In the genomic region with DNA sequence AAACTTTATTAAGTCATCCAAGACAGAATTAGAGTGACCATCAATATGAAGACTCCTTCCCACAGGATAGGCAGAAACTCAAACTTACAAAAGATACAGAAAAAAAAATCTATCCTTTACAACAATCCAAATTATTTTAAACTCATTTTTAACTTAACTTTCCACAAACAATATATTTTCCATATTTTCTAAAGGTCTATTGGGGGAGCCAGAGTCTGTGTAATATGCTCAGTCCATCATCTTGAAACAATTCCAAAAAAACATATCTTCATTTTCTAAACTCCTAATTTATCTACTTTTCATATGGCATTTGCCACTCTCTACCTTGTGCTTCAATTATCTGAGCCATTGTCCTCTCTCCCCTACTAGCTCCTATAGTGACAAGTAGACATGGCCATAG, we compare ENCODE assay signal across 27 cellular contexts.
DNase-seq lines count a peak whose midpoint lies in the region; ATAC-seq and TF ChIP-seq lines count a peak whose summit lies in the region.
"Had no signal": no experiment of that assay in that cellular context is flagged by ENCODE, and none has a peak within 500 bp of the region (broad histone marks: within the 10 kb centered on the region; RNA-seq: fewer than 3 reads in every experiment).

No MANE protein-coding gene starts in this region.

- no peaks in the 10 kb centered on the region for H3K27me3 Mint-ChIP-seq in HFFc6 (ENCODE audit: insufficient read depth)
- H3K27me3 Mint-ChIP-seq: activated B cell treated with CpG ODN at 0.5 μM for 24 hours, type B pancreatic cell had no signal

- H3K36me3 Mint-ChIP-seq in HFFc6 (ENCODE audit: low read depth) = no peaks in the 10 kb centered on the region
- H3K36me3 Mint-ChIP-seq: type B pancreatic cell had no signal

- CTCF ChIA-PET in A673 (lab: Charles Lee) = no interaction called here

- H3K4me1 ChIP-seq in A673 (ENCODE audit: insufficient read depth, low read length, poor library complexity, severe bottlenecking) = peaks cover 52% of the 10 kb centered on the region
- H3K4me1 ChIP-seq: breast epithelium had no signal

- H3K9me3 Mint-ChIP-seq in HFFc6 = no peaks in the 10 kb centered on the region
- H3K9me3 Mint-ChIP-seq: type B pancreatic cell had no signal

- ATAC-seq in HG02623 (IDR thresholded peaks at IDR 0.05; ENCODE audit: unreplicated experiment) = no peak
- ATAC-seq: left ventricle myocardium superior, right cardiac atrium had no signal

- POLR2A ChIA-PET in A673 (lab: Charles Lee; ENCODE audit: low non-redundant PET) = no interaction called here

- peak; percentile 43; the same call in 1 of the 2 replicates for TF ChIP-seq CTCF in A673 (conservative IDR thresholded peaks at IDR 0.05; ENCODE audit: low read depth, low read length)
- TF ChIP-seq CTCF in HFFc6 (IDR thresholded peaks at IDR 0.05) = peak; percentile 32; the same call in 1 of the 2 replicates
- peak in 47 of 56 donors; percentile 13 to 64 (median 41) for TF ChIP-seq CTCF in dorsolateral prefrontal cortex (IDR thresholded peaks at IDR 0.05 in 54 of 56, conservative IDR thresholded peaks at IDR 0.05 in 2 of 56; ENCODE audit: low read depth in 1 of 56, partially characterized antibody in 56 of 56)

- no peaks in the 10 kb centered on the region for H3K36me3 ChIP-seq in A673 (ENCODE audit: insufficient read depth, low read length, poor library complexity, severe bottlenecking)
- H3K36me3 ChIP-seq: breast epithelium, SJSA1, spleen had no signal

- no peak overlapping the region for H3K4me3 Mint-ChIP-seq in HFFc6
- H3K4me3 Mint-ChIP-seq: activated B cell treated with CpG ODN at 0.5 μM for 24 hours, type B pancreatic cell had no signal

- BruUV-seq in A673 (replicated peaks; lab: Mats Ljungman, UMichigan) = no TSS peak

- intact Hi-C loops in A673 (cut with micrococcal nuclease; ENCODE audit: unreplicated experiment) (loop anchor here (10.0 kb wide), 2 partner anchors 451 to 531 kb away; no protein-coding TSS in a partner anchor), dorsolateral prefrontal cortex (cut with DNase I) (loop anchor here in 1 of 2 donors (10.0 kb wide), 1 partner anchor 451 kb away; no protein-coding TSS in a partner anchor)

- H3K9me3 ChIP-seq in A673 (ENCODE audit: low read depth, low read length, poor library complexity, severe bottlenecking) = no peaks in the 10 kb centered on the region
- H3K9me3 ChIP-seq: breast epithelium, SJSA1, spleen had no signal

- H3K27me3 ChIP-seq in A673 (replicated peaks; ENCODE audit: insufficient read depth, low read depth, low read length, poor library complexity) (no peaks in the 10 kb centered on the region), dorsolateral prefrontal cortex (no peaks in the 10 kb centered on the region)
- H3K27me3 ChIP-seq: breast epithelium, SJSA1, spleen had no signal

- no peak for DNase-seq in A673 (ENCODE audit: low spot score)
- no peak for DNase-seq in HFFc6
- no peak for DNase-seq in dorsolateral prefrontal cortex
- DNase-seq in iris pigment epithelial cell (ENCODE audit: low read depth) = peak; percentile 13
- no peak for DNase-seq in DMS53 (lab: John Stamatoyannopoulos, UW)
- DNase-seq in D341Med (ENCODE audit: low spot score) = no peak
- no peak for DNase-seq in stimulated activated CD4-positive, alpha-beta T cell treated with anti-CD3 and anti-CD28 coated beads, Interleukin-1b, Interleukin-23, amount 100 ng/mL, for 48 hours
- DNase-seq: activated B cell treated with CpG ODN at 0.5 μM for 24 hours; activated CD4-positive, alpha-beta T cell treated with anti-CD3 and anti-CD28 coated beads, Interleukin-2, amount 50 U/mL, for 1 hour; activated naive CD4-positive, alpha-beta T cell; activated T-cell treated with anti-CD3 and anti-CD28 coated beads, Interleukin-2, amount 50 U/mL, for 48 hours; effector memory CD4-positive, alpha-beta T cell; erythroblast; GOT3; islet precursor cell; left ventricle myocardium superior; NCI-H187; NCI-H524 treated with DMSO at 0.1 percent for 48 hours; right cardiac atrium; spleen; stimulated activated CD4-positive, alpha-beta T cell treated with anti-CD3 and anti-CD28 coated beads, Interleukin-2, amount 100 ng/mL, for 48 hours; T-helper 1 cell had no signal

- no peak overlapping the region for H3K27ac ChIP-seq in A673 (ENCODE audit: low read depth, low read length, poor library complexity, severe bottlenecking)
- no peak overlapping the region for H3K27ac ChIP-seq in dorsolateral prefrontal cortex
- H3K27ac ChIP-seq: breast epithelium, parathyroid adenoma, SJSA1, spleen had no signal

- H3K27ac Mint-ChIP-seq in HFFc6 = no peak overlapping the region
- H3K27ac Mint-ChIP-seq: activated B cell treated with CpG ODN at 0.5 μM for 24 hours, type B pancreatic cell had no signal

- H3K4me3 ChIP-seq in A673 (ENCODE audit: low read depth, low read length, poor library complexity, severe bottlenecking) (no peak overlapping the region), dorsolateral prefrontal cortex (no peak overlapping the region)
- H3K4me3 ChIP-seq: breast epithelium, SJSA1, spleen had no signal

- peaks cover 34% of the 10 kb centered on the region for H3K4me1 Mint-ChIP-seq in HFFc6 (ENCODE audit: low read depth)
- H3K4me1 Mint-ChIP-seq: activated B cell treated with CpG ODN at 0.5 μM for 24 hours had no signal
